In the genomic region with DNA sequence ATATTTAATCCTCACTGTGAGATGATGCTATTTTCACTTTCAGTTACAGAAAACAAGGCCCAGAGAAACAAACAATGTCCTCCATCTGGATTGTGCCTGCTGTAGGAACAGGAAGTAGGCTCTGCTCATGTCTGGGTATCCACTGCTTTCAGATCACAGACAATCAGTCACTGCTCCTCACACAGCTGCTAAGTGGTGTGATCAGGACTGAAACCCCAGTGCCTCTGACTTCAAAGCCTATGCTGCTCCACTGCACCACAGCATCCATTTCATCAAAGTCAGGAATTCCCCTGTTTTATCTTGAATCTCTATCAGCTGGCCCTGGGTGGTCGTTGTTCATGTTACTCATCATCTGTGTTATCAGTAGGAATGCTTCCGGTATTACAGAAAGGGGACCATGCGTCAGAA, we compare ENCODE assay signal across 8 cellular contexts.
A peak's percentile ranks its signal among the peaks of the same experiment; 100 is the strongest.
DNase-seq lines count a peak whose midpoint lies in the region; ATAC-seq lines count a peak whose summit lies in the region.

No MANE protein-coding gene starts in this region.

- H3K9me3 Mint-ChIP-seq in activated T-helper 2 cell treated with anti-CD3 and anti-CD28 coated beads, Interferon-gamma antibody, Interleukin-2, Interleukin-4, amounts not matched to agents 10 μg/mL and 5 μg/mL and 100 μg/mL, durations not matched to agents 14 hours and 24 hours and 36 hours = peaks cover 16% of the 10 kb centered on the region

- peaks cover under 1% of the 10 kb centered on the region for H3K27me3 Mint-ChIP-seq in activated T-helper 2 cell treated with anti-CD3 and anti-CD28 coated beads, Interferon-gamma antibody, Interleukin-2, Interleukin-4, amounts not matched to agents 10 μg/mL and 5 μg/mL and 100 μg/mL, durations not matched to agents 14 hours and 24 hours and 36 hours (ENCODE audit: low read depth)

- DNase-seq in activated gamma-delta T cell treated with Interleukin-2 at 50 U/mL for 16 hours (peak; percentile 11), activated gamma-delta T cell (lab: John Stamatoyannopoulos, UW) (no peak), posterior cingulate gyrus (no peak), NCI-H524 (lab: John Stamatoyannopoulos, UW) (no peak)
- DNase-seq in activated T-helper 2 cell treated with anti-CD3 and anti-CD28 coated beads, Interferon-gamma antibody, Interleukin-2, Interleukin-4, amounts not matched to agents 10 μg/mL and 5 μg/mL and 100 μg/mL, durations not matched to agents 14 hours and 24 hours and 36 hours (ENCODE audit: low spot score) = peak; percentile 51
- peak; percentile 22 for DNase-seq in stimulated activated CD4-positive, alpha-beta T cell treated with anti-CD3 and anti-CD28 coated beads, Interleukin-2, amount 100 ng/mL, for 4 hours (ENCODE audit: low read depth)

- ATAC-seq in HG03439 (IDR thresholded peaks at IDR 0.05; ENCODE audit: unreplicated experiment) (peak; percentile 81), GM19324 (IDR thresholded peaks at IDR 0.05; ENCODE audit: low FRiP score, unreplicated experiment) (no peak)

- no peak overlapping the region for H3K27ac Mint-ChIP-seq in activated T-helper 2 cell treated with anti-CD3 and anti-CD28 coated beads, Interferon-gamma antibody, Interleukin-2, Interleukin-4, amounts not matched to agents 10 μg/mL and 5 μg/mL and 100 μg/mL, durations not matched to agents 14 hours and 24 hours and 36 hours

- peaks cover 5% of the 10 kb centered on the region for H3K36me3 Mint-ChIP-seq in activated T-helper 2 cell treated with anti-CD3 and anti-CD28 coated beads, Interferon-gamma antibody, Interleukin-2, Interleukin-4, amounts not matched to agents 10 μg/mL and 5 μg/mL and 100 μg/mL, durations not matched to agents 14 hours and 24 hours and 36 hours (ENCODE audit: low read depth)

- intact Hi-C loops in activated T-helper 2 cell treated with anti-CD3 and anti-CD28 coated beads, Interferon-gamma antibody, Interleukin-2, Interleukin-4, amounts not matched to agents 10 μg/mL and 5 μg/mL and 100 μg/mL, durations not matched to agents 14 hours and 24 hours and 36 hours (cut with micrococcal nuclease) = loop anchor here (2.0 to 10.0 kb wide), 4 partner anchors 121 to 582 kb away; no protein-coding TSS in a partner anchor
- intact Hi-C loops in posterior cingulate gyrus (cut with DNase I) = no loop called here

- H3K4me1 Mint-ChIP-seq in activated T-helper 2 cell treated with anti-CD3 and anti-CD28 coated beads, Interferon-gamma antibody, Interleukin-2, Interleukin-4, amounts not matched to agents 10 μg/mL and 5 μg/mL and 100 μg/mL, durations not matched to agents 14 hours and 24 hours and 36 hours (ENCODE audit: low read depth) = peaks cover 39% of the 10 kb centered on the region

- H3K4me3 Mint-ChIP-seq in activated T-helper 2 cell treated with anti-CD3 and anti-CD28 coated beads, Interferon-gamma antibody, Interleukin-2, Interleukin-4, amounts not matched to agents 10 μg/mL and 5 μg/mL and 100 μg/mL, durations not matched to agents 14 hours and 24 hours and 36 hours (ENCODE audit: low read depth) = no peak overlapping the region

Comparison
In these comparisons a context has a peak if more than half of its experiments do, and no peak if none do; other contexts are left out.
1. DNase-seq: peak in activated gamma-delta T cell treated with Interleukin-2 at 50 U/mL for 16 hours (single experiment), activated T-helper 2 cell treated with anti-CD3 and anti-CD28 coated beads, Interferon-gamma antibody, Interleukin-2, Interleukin-4, amounts not matched to agents 10 μg/mL and 5 μg/mL and 100 μg/mL, durations not matched to agents 14 hours and 24 hours and 36 hours (single experiment) and stimulated activated CD4-positive, alpha-beta T cell treated with anti-CD3 and anti-CD28 coated beads, Interleukin-2, amount 100 ng/mL, for 4 hours (single experiment); none in activated gamma-delta T cell (single experiment), posterior cingulate gyrus (0 of 10) and NCI-H524 (0 of 2).